Comparison of ENCODE assay signal across 1 cellular context in the genomic region with DNA sequence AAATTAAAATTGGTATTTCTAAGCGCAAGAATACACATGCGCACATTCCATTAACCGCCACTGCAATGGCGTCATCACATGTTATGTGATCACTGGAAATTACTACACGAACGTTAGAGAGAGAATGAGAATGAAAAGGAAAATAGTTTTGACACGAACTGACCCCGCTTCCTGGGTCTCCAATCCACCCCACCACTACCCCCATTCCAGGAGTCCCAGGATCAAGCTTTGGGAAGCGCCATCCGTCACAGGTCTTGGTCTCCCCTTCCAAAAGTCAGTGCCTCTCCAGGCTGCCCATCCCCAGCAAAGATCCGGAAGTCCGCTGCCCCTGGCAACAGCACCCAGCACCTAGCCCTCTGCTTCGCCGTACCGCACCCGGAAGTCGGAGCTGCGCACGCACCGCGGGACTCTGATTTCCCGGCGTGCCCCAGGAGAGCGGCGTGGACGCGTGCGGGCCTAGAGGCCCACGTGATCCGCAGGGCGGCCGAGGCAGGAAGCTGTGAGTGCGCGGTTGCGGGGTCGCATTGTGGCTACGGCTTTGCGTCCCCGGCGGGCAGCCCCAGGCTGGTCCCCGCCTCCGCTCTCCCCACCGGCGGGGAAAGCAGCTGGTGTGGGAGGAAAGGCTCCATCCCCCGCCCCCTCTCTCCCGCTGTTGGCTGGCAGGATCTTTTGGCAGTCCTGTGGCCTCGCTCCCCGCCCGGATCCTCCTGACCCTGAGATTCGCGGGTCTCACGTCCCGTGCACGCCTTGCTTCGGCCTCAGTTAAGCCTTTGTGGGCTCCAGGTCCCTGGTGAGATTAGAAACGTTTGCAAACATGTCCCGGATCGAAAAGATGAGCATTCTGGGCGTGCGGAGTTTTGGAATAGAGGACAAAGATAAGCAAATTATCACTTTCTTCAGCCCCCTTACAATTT.
TF ChIP-seq lines count a peak whose summit lies in the region.

Gene RAD50, plus strand, starts transcription at position 467 of the 914 bp plus-strand sequence. Its CDS starts 348 bp downstream, at position 815.

TF ChIP-seq in HepG2, 621 proteins besides CTCF, POLR2A, EP300 and RAD21 (continued from another document and continues in another):
- TF ChIP-seq TCF7L2 (IDR thresholded peaks at IDR 0.05; ENCODE audit: low read depth, low read length) (no peak), ATM (IDR thresholded peaks at IDR 0.05; ENCODE audit: borderline replicate concordance) (no peak), ETV5 (CRISPR knock-in tag; IDR thresholded peaks at IDR 0.05; ENCODE audit: borderline replicate concordance) (peak; percentile 96), NKX3-1 (CRISPR knock-in tag; IDR thresholded peaks at IDR 0.05) (0 out of 2 replicates have a peak, but pooled peaks have one; percentile 80), THYN1 (CRISPR knock-in tag; IDR thresholded peaks at IDR 0.05; ENCODE audit: borderline replicate concordance, low read depth) (peak; percentile 91), ZNF430 (CRISPR knock-in tag; IDR thresholded peaks at IDR 0.05) (peak; percentile 96), ZNF75D (CRISPR knock-in tag; IDR thresholded peaks at IDR 0.05; ENCODE audit: borderline replicate concordance) (peak; percentile 91; the same call in 1 of the 2 replicates), RBM22 (optimal IDR thresholded peaks at IDR 0.05; ENCODE audit: low read length) (no peak), FLYWCH1 (CRISPR knock-in tag; IDR thresholded peaks at IDR 0.05) (no peak), TERF1 (CRISPR knock-in tag; IDR thresholded peaks at IDR 0.05) (0 out of 2 replicates have a peak, but pooled peaks have one; percentile 23), ZNF616 (CRISPR knock-in tag; IDR thresholded peaks at IDR 0.05; ENCODE audit: low read depth) (peak; percentile 66), SP1 (IDR thresholded peaks at IDR 0.05) (no peak), SP1 (CRISPR knock-in tag; IDR thresholded peaks at IDR 0.05) (no peak; the same call in 1 of the 2 replicates), HIC2 (CRISPR knock-in tag; IDR thresholded peaks at IDR 0.05; ENCODE audit: low read depth) (no peak), ZNF432 (CRISPR knock-in tag; IDR thresholded peaks at IDR 0.05; ENCODE audit: borderline replicate concordance) (no peak), ATF5 (CRISPR knock-in tag; IDR thresholded peaks at IDR 0.05; ENCODE audit: low read depth) (no peak), ZNF510 (CRISPR knock-in tag; IDR thresholded peaks at IDR 0.05; ENCODE audit: low read depth) (0 out of 2 replicates have a peak, but pooled peaks have one; percentile 69), SRSF1 (optimal IDR thresholded peaks at IDR 0.05; ENCODE audit: low read depth, low read length) (no peak), ZFY (CRISPR knock-in tag; IDR thresholded peaks at IDR 0.05) (peak; percentile 95), ZNF496 (CRISPR knock-in tag; IDR thresholded peaks at IDR 0.05; ENCODE audit: insufficient replicate concordance) (no peak)
- TF ChIP-seq, protein P1, sequence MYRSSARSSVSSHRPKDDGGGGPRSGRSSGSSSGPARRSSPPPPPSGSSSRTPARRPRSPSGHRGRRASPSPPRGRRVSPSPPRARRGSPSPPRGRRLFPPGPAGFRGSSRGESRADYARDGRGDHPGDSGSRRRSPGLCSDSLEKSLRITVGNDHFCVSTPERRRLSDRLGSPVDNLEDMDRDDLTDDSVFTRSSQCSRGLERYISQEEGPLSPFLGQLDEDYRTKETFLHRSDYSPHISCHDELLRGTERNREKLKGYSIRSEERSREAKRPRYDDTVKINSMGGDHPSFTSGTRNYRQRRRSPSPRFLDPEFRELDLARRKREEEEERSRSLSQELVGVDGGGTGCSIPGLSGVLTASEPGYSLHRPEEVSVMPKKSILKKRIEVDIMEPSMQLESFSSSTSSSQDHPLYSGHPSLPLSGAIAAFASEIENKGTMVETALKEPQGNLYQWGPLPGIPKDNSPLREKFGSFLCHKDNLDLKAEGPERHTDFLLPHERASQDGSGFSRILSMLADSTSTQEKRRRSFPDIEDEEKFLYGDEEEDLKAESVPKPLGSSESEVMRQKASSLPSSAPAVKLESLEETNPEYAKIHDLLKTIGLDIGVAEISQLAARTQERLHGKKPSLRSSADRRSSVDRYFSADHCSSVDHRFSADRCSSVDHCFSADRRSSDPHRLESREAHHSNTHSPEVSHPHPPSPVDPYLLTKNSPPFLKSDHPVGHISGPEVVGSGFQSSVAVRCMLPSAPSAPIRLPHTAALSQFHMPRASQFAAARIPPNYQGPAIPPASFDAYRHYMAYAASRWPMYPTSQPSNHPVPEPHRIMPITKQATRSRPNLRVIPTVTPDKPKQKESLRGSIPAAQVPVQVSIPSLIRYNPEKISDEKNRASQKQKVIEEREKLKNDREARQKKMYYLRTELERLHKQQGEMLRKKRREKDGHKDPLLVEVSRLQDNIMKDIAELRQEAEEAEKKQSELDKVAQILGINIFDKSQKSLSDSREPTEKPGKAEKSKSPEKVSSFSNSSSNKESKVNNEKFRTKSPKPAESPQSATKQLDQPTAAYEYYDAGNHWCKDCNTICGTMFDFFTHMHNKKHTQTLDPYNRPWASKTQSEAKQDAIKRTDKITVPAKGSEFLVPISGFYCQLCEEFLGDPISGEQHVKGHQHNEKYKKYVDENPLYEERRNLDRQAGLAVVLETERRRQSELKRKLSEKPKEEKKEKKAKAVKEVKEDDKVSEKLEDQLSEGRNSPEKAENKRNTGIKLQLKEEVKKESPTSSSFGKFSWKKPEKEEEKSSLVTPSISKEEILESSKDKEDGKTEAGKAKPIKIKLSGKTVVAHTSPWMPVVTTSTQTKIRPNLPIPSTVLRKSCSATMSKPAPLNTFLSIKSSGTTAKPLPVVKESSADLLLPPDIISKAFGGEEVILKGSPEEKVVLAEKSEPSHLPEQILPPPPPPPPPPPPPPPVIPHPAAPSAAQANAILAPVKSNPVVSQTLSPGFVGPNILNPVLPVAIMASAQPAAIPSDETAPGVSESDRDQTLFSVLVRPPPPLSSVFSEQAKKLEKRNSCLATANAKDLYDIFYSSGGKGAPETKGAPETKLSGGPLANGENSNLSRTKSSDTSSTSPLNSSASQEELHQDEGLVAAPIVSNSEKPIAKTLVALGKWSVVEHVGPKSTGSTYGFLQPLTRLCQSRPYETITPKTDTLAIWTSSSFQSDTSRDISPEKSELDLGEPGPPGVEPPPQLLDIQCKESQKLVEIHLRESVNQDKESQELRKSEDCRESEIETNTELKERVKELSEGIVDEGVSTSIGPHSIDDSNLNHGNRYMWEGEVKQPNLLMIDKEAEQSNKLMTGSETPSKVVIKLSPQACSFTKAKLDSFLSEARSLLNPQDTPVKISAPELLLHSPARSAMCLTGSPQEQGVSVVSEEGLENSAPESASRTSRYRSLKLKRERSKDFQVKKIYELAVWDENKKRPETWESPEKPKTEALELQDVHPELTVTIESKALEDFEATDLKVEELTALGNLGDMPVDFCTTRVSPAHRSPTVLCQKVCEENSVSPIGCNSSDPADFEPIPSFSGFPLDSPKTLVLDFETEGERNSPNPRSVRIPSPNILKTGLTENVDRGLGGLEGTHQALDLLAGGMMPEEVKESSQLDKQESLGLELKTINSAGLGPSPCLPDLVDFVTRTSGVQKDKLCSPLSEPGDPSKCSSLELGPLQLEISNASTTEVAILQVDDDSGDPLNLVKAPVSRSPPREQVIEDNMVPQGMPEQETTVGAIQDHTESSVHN (CRISPR knock-in tag; IDR thresholded peaks at IDR 0.05) = peak; percentile 77; the same call in 1 of the 2 replicates
- TF ChIP-seq, protein P2, sequence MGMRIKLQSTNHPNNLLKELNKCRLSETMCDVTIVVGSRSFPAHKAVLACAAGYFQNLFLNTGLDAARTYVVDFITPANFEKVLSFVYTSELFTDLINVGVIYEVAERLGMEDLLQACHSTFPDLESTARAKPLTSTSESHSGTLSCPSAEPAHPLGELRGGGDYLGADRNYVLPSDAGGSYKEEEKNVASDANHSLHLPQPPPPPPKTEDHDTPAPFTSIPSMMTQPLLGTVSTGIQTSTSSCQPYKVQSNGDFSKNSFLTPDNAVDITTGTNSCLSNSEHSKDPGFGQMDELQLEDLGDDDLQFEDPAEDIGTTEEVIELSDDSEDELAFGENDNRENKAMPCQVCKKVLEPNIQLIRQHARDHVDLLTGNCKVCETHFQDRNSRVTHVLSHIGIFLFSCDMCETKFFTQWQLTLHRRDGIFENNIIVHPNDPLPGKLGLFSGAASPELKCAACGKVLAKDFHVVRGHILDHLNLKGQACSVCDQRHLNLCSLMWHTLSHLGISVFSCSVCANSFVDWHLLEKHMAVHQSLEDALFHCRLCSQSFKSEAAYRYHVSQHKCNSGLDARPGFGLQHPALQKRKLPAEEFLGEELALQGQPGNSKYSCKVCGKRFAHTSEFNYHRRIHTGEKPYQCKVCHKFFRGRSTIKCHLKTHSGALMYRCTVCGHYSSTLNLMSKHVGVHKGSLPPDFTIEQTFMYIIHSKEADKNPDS (CRISPR knock-in tag; IDR thresholded peaks at IDR 0.05) = 0 out of 2 replicates have a peak, but pooled peaks have one; percentile 58
- TF ChIP-seq, protein P3, sequence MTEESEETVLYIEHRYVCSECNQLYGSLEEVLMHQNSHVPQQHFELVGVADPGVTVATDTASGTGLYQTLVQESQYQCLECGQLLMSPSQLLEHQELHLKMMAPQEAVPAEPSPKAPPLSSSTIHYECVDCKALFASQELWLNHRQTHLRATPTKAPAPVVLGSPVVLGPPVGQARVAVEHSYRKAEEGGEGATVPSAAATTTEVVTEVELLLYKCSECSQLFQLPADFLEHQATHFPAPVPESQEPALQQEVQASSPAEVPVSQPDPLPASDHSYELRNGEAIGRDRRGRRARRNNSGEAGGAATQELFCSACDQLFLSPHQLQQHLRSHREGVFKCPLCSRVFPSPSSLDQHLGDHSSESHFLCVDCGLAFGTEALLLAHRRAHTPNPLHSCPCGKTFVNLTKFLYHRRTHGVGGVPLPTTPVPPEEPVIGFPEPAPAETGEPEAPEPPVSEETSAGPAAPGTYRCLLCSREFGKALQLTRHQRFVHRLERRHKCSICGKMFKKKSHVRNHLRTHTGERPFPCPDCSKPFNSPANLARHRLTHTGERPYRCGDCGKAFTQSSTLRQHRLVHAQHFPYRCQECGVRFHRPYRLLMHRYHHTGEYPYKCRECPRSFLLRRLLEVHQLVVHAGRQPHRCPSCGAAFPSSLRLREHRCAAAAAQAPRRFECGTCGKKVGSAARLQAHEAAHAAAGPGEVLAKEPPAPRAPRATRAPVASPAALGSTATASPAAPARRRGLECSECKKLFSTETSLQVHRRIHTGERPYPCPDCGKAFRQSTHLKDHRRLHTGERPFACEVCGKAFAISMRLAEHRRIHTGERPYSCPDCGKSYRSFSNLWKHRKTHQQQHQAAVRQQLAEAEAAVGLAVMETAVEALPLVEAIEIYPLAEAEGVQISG (CRISPR knock-in tag; IDR thresholded peaks at IDR 0.05) = peak; percentile 93
- TF ChIP-seq, protein P4, sequence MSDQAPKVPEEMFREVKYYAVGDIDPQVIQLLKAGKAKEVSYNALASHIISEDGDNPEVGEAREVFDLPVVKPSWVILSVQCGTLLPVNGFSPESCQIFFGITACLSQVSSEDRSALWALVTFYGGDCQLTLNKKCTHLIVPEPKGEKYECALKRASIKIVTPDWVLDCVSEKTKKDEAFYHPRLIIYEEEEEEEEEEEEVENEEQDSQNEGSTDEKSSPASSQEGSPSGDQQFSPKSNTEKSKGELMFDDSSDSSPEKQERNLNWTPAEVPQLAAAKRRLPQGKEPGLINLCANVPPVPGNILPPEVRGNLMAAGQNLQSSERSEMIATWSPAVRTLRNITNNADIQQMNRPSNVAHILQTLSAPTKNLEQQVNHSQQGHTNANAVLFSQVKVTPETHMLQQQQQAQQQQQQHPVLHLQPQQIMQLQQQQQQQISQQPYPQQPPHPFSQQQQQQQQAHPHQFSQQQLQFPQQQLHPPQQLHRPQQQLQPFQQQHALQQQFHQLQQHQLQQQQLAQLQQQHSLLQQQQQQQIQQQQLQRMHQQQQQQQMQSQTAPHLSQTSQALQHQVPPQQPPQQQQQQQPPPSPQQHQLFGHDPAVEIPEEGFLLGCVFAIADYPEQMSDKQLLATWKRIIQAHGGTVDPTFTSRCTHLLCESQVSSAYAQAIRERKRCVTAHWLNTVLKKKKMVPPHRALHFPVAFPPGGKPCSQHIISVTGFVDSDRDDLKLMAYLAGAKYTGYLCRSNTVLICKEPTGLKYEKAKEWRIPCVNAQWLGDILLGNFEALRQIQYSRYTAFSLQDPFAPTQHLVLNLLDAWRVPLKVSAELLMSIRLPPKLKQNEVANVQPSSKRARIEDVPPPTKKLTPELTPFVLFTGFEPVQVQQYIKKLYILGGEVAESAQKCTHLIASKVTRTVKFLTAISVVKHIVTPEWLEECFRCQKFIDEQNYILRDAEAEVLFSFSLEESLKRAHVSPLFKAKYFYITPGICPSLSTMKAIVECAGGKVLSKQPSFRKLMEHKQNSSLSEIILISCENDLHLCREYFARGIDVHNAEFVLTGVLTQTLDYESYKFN (CRISPR knock-in tag; conservative IDR thresholded peaks at IDR 0.05) = peak; percentile 72
- TF ChIP-seq, protein P5, sequence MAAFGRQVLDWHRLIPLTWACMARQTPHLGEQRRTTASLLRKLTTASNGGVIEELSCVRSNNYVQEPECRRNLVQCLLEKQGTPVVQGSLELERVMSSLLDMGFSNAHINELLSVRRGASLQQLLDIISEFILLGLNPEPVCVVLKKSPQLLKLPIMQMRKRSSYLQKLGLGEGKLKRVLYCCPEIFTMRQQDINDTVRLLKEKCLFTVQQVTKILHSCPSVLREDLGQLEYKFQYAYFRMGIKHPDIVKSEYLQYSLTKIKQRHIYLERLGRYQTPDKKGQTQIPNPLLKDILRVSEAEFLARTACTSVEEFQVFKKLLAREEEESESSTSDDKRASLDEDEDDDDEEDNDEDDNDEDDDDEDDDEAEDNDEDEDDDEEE (CRISPR knock-in tag; IDR thresholded peaks at IDR 0.05) = peak; percentile 88; the same call in 1 of the 2 replicates
